Comparison of ENCODE assay signal across 12 cellular contexts in the genomic region with DNA sequence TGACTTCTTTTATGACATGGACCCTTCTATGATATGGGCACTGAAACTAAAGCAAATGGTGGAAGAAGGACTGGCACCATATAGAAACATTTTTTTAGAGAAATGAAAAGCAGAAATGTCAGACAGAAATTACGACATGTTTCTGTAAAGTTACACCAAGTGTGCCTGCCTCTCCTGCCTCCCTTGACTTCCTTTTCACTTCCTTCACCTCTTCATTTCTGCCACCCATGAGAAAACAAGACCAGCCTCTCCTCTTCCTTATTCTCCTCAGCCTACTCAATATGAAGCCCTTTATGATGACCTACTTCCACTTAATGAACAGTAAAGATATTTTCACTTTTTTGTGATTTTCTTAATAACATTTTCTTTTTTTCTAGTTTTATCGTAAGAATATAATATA.
"Had no signal": no experiment of that assay in that cellular context is flagged by ENCODE, and none has a peak within 500 bp of the region (broad histone marks: within the 10 kb centered on the region; RNA-seq: fewer than 3 reads in every experiment).

No MANE protein-coding gene starts in this region.

- H3K27me3 Mint-ChIP-seq: activated T-helper 17 cell treated with anti-CD3 and anti-CD28 coated beads, Interleukin-2, amount 50 U/mL, for 72 hours had no signal

- H3K27me3 ChIP-seq: brain microvascular endothelial cell, transverse colon had no signal

- H3K4me3 Mint-ChIP-seq: activated T-helper 17 cell treated with anti-CD3 and anti-CD28 coated beads, Interleukin-2, amount 50 U/mL, for 72 hours; stimulated activated effector memory CD8-positive, alpha-beta T cell treated with anti-CD3 and anti-CD28 coated beads, Interleukin-12 subunit alpha, Interleukin-12 subunit beta, amount 100 ng/mL, for 72 hours had no signal

- DNase-seq: activated CD4-positive, alpha-beta T cell treated with anti-CD3 and anti-CD28 coated beads for 4 hours; activated naive CD4-positive, alpha-beta T cell treated with anti-CD3 and anti-CD28 coated beads, Interleukin-2, amount 50 U/mL, for 16 hours; amygdala; brain microvascular endothelial cell; cerebellar nuclear complex; dermis blood vessel endothelial cell; T1000; transverse colon; WERI-Rb-1 had no signal

- H3K4me3 ChIP-seq: smooth muscle cell, transverse colon had no signal

- H3K4me1 Mint-ChIP-seq: activated T-helper 17 cell treated with anti-CD3 and anti-CD28 coated beads, Interleukin-2, amount 50 U/mL, for 72 hours; stimulated activated effector memory CD8-positive, alpha-beta T cell treated with anti-CD3 and anti-CD28 coated beads, Interleukin-12 subunit alpha, Interleukin-12 subunit beta, amount 100 ng/mL, for 72 hours had no signal

- H3K9me3 ChIP-seq: transverse colon had no signal

- ATAC-seq: activated T-helper 17 cell treated with anti-CD3 and anti-CD28 coated beads, Interleukin-2, amount 50 U/mL, for 72 hours; stimulated activated effector memory CD8-positive, alpha-beta T cell treated with anti-CD3 and anti-CD28 coated beads, Interleukin-12 subunit alpha, Interleukin-12 subunit beta, amount 100 ng/mL, for 72 hours had no signal

- H3K9me3 Mint-ChIP-seq: activated T-helper 17 cell treated with anti-CD3 and anti-CD28 coated beads, Interleukin-2, amount 50 U/mL, for 72 hours; stimulated activated effector memory CD8-positive, alpha-beta T cell treated with anti-CD3 and anti-CD28 coated beads, Interleukin-12 subunit alpha, Interleukin-12 subunit beta, amount 100 ng/mL, for 72 hours had no signal

- H3K27ac Mint-ChIP-seq: activated T-helper 17 cell treated with anti-CD3 and anti-CD28 coated beads, Interleukin-2, amount 50 U/mL, for 72 hours; stimulated activated effector memory CD8-positive, alpha-beta T cell treated with anti-CD3 and anti-CD28 coated beads, Interleukin-12 subunit alpha, Interleukin-12 subunit beta, amount 100 ng/mL, for 72 hours had no signal

- H3K27ac ChIP-seq: brain microvascular endothelial cell, transverse colon, WERI-Rb-1 had no signal
